In the genomic region with DNA sequence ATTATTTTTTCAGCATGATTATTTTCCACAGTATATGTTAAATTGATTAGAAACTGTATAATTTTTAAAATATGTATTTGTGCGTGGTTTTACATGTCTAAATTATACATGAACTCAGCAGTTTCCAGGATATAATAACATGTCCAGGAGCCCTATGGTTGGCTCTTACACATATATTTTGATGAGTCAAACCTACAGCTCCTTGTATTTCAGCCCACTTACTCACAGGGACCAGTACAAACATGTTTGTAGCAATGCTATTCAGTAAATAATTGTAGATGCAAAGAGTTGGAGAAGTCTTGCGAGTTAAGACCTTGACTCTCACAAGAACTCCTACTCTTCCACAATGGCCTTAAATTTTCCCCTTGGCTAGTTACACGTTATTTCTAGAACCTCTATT, we compare ENCODE assay signal across 29 cellular contexts.
A peak's percentile ranks its signal among the peaks of the same experiment; 100 is the strongest.
DNase-seq lines count a peak whose midpoint lies in the region; ATAC-seq and TF ChIP-seq lines count a peak whose summit lies in the region.
"Had no signal": no experiment of that assay in that cellular context is flagged by ENCODE, and none has a peak within 500 bp of the region (broad histone marks: within the 10 kb centered on the region; RNA-seq: fewer than 3 reads in every experiment).

No MANE protein-coding gene starts in this region.

- H3K4me1 Mint-ChIP-seq in HFFc6 (ENCODE audit: low read depth), result peaks cover 43% of the 10 kb centered on the region
- H3K4me1 Mint-ChIP-seq in activated naive CD8-positive, alpha-beta T cell treated with anti-CD3 and anti-CD28 coated beads, Interleukin-2, amount 50 U/mL, for 24 hours, result no peaks in the 10 kb centered on the region
- H3K4me1 Mint-ChIP-seq: activated CD4-positive, alpha-beta memory T cell treated with anti-CD3 and anti-CD28 coated beads, Interleukin-2, amount 10 ng/mL, durations not matched to agents 7 days and 5 days had no signal

- BruUV-seq in PC-3 (replicated peaks; lab: Mats Ljungman, UMichigan), result no TSS peak

- no peaks in the 10 kb centered on the region for H3K9me2 ChIP-seq in PC-3 (replicated peaks; ENCODE audit: low read length)

- DNase-seq in HFFc6, result peak; percentile 15
- peak; percentile 18 for DNase-seq in PC-3
- peak; percentile 79 for DNase-seq in epithelial cell of prostate (ENCODE audit: low read depth, low spot score)
- peak; percentile 69 for DNase-seq in iris pigment epithelial cell (ENCODE audit: low read depth)
- no peak for DNase-seq in activated naive CD8-positive, alpha-beta T cell treated with anti-CD3 and anti-CD28 coated beads, Interleukin-2, amount 50 U/mL, for 24 hours
- no peak for DNase-seq in effector CD8-positive, alpha-beta T cell (lab: John Stamatoyannopoulos, UW)
- DNase-seq in C1 segment of cervical spinal cord (lab: John Stamatoyannopoulos, UW), result no peak
- no peak for DNase-seq in lower lobe of right lung
- DNase-seq: activated CD4-positive, alpha-beta memory T cell treated with anti-CD3 and anti-CD28 coated beads, Interleukin-2, amount 10 ng/mL, durations not matched to agents 7 days and 5 days; activated CD4-positive, alpha-beta T cell treated with anti-CD3 and anti-CD28 coated beads for 1 hour; activated CD8-positive, alpha-beta memory T cell treated with anti-CD3 and anti-CD28 coated beads, Interleukin-2, amount 50 U/mL, for 48 hours; activated naive CD4-positive, alpha-beta T cell treated with anti-CD3 and anti-CD28 coated beads for 36 hours; amygdala; COR-L47; cortex of kidney; effector memory CD8-positive, alpha-beta T cell; H7; mesenchymal stem cell; NCI-H1048; NCI-H1694 treated with DMSO at 0.1 percent for 48 hours; NCI-H2171 treated with DMSO at 0.1 percent for 48 hours; NCI-H524 treated with DMSO at 0.1 percent for 48 hours; ovary; PC-9; SHP77; stimulated activated naive CD4-positive, alpha-beta T cell treated with Interleukin-2 at 50 U/mL for 16 hours had no signal

- no peaks in the 10 kb centered on the region; the same call in 1 of the 2 replicates for H3K27me3 Mint-ChIP-seq in HFFc6 (ENCODE audit: insufficient read depth)
- H3K27me3 Mint-ChIP-seq in activated naive CD8-positive, alpha-beta T cell treated with anti-CD3 and anti-CD28 coated beads, Interleukin-2, amount 50 U/mL, for 24 hours, result peaks cover 34% of the 10 kb centered on the region

- no peaks in the 10 kb centered on the region for H3K27me3 ChIP-seq in PC-3 (ENCODE audit: low read length)
- no peaks in the 10 kb centered on the region for H3K27me3 ChIP-seq in lower lobe of right lung (ENCODE audit: low read depth)
- H3K27me3 ChIP-seq: BLaER1 treated with 17β-estradiol and CSF1 and Interleukin-3, amounts not matched to agents 10 nM and 100 nM; ovary had no signal

- no peak overlapping the region for H3K27ac ChIP-seq in PC-3 (ENCODE audit: low read length)
- H3K27ac ChIP-seq in epithelial cell of prostate, result peak overlapping the region; percentile 65
- no peak overlapping the region for H3K27ac ChIP-seq in lower lobe of right lung
- H3K27ac ChIP-seq: BLaER1 treated with 17β-estradiol and CSF1 and Interleukin-3, amounts not matched to agents 10 nM and 100 nM; ovary; PC-9 had no signal

- H3K36me3 ChIP-seq in PC-3 (ENCODE audit: low read depth, low read length) (no peaks in the 10 kb centered on the region), lower lobe of right lung (no peaks in the 10 kb centered on the region)
- H3K36me3 ChIP-seq: BLaER1 treated with 17β-estradiol and CSF1 and Interleukin-3, amounts not matched to agents 10 nM and 100 nM; ovary had no signal

- peaks cover 10% of the 10 kb centered on the region; the same call in 1 of the 2 replicates for H3K4me1 ChIP-seq in PC-3 (ENCODE audit: insufficient read depth, low read length)
- H3K4me1 ChIP-seq in lower lobe of right lung, result no peaks in the 10 kb centered on the region
- H3K4me1 ChIP-seq: BLaER1 treated with 17β-estradiol and CSF1 and Interleukin-3, amounts not matched to agents 10 nM and 100 nM had no signal

- H3K9me3 ChIP-seq in PC-3 (ENCODE audit: low read length) (no peaks in the 10 kb centered on the region), lower lobe of right lung (no peaks in the 10 kb centered on the region)
- H3K9me3 ChIP-seq: BLaER1 treated with 17β-estradiol and CSF1 and Interleukin-3, amounts not matched to agents 10 nM and 100 nM; ovary had no signal

- no peaks in the 10 kb centered on the region for H3K79me2 ChIP-seq in PC-3 (ENCODE audit: low read length)

- TF ChIP-seq CTCF in HFFc6 (IDR thresholded peaks at IDR 0.05) (no peak), PC-3 (conservative IDR thresholded peaks at IDR 0.05; ENCODE audit: low read depth, low read length) (no peak), lower lobe of right lung (IDR thresholded peaks at IDR 0.05) (no peak)

- POLR2A ChIA-PET in PC-3 (lab: Charles Lee; ENCODE audit: unreplicated experiment), result no interaction called here

- H3K9me3 Mint-ChIP-seq in HFFc6, result no peaks in the 10 kb centered on the region
- H3K9me3 Mint-ChIP-seq in activated naive CD8-positive, alpha-beta T cell treated with anti-CD3 and anti-CD28 coated beads, Interleukin-2, amount 50 U/mL, for 24 hours, result no peaks in the 10 kb centered on the region
- H3K9me3 Mint-ChIP-seq: activated CD4-positive, alpha-beta memory T cell treated with anti-CD3 and anti-CD28 coated beads, Interleukin-2, amount 10 ng/mL, durations not matched to agents 7 days and 5 days; activated naive CD4-positive, alpha-beta T cell treated with anti-CD3 and anti-CD28 coated beads for 36 hours; effector memory CD8-positive, alpha-beta T cell; T-helper 2 cell treated with Interferon-gamma antibody and Interleukin-4, amounts not matched to agents 5 μg/mL and 100 μg/mL, for 36 hours had no signal

- H4K20me1 ChIP-seq in PC-3 (ENCODE audit: low read length), result no peaks in the 10 kb centered on the region
- H4K20me1 ChIP-seq: BLaER1 treated with 17β-estradiol and CSF1 and Interleukin-3, amounts not matched to agents 10 nM and 100 nM had no signal

- no peak overlapping the region for H3K27ac Mint-ChIP-seq in HFFc6
- H3K27ac Mint-ChIP-seq in activated naive CD8-positive, alpha-beta T cell treated with anti-CD3 and anti-CD28 coated beads, Interleukin-2, amount 50 U/mL, for 24 hours, result no peak overlapping the region
- H3K27ac Mint-ChIP-seq: activated CD4-positive, alpha-beta memory T cell treated with anti-CD3 and anti-CD28 coated beads, Interleukin-2, amount 10 ng/mL, durations not matched to agents 7 days and 5 days; activated naive CD4-positive, alpha-beta T cell treated with anti-CD3 and anti-CD28 coated beads for 36 hours; effector memory CD8-positive, alpha-beta T cell; T-helper 2 cell treated with Interferon-gamma antibody and Interleukin-4, amounts not matched to agents 5 μg/mL and 100 μg/mL, for 36 hours had no signal

- no peaks in the 10 kb centered on the region for H3K36me3 Mint-ChIP-seq in HFFc6 (ENCODE audit: low read depth)
- no peaks in the 10 kb centered on the region for H3K36me3 Mint-ChIP-seq in activated naive CD8-positive, alpha-beta T cell treated with anti-CD3 and anti-CD28 coated beads, Interleukin-2, amount 50 U/mL, for 24 hours (ENCODE audit: low read depth)

- H3K4me3 ChIP-seq in PC-3 (ENCODE audit: low read length), result no peak overlapping the region
- H3K4me3 ChIP-seq in lower lobe of right lung, result no peak overlapping the region
- H3K4me3 ChIP-seq: BLaER1 treated with 17β-estradiol and CSF1 and Interleukin-3, amounts not matched to agents 10 nM and 100 nM; ovary; PC-9 had no signal

- H3F3A ChIP-seq in PC-3 (ENCODE audit: low read length, unreplicated experiment), result no peaks in the 10 kb centered on the region

- no peak overlapping the region for H3K4me3 Mint-ChIP-seq in HFFc6
- no peak overlapping the region for H3K4me3 Mint-ChIP-seq in activated naive CD8-positive, alpha-beta T cell treated with anti-CD3 and anti-CD28 coated beads, Interleukin-2, amount 50 U/mL, for 24 hours
- H3K4me3 Mint-ChIP-seq: activated CD4-positive, alpha-beta memory T cell treated with anti-CD3 and anti-CD28 coated beads, Interleukin-2, amount 10 ng/mL, durations not matched to agents 7 days and 5 days; activated naive CD4-positive, alpha-beta T cell treated with anti-CD3 and anti-CD28 coated beads for 36 hours; effector memory CD8-positive, alpha-beta T cell; T-helper 2 cell treated with Interferon-gamma antibody and Interleukin-4, amounts not matched to agents 5 μg/mL and 100 μg/mL, for 36 hours had no signal

- ATAC-seq in PC-3 (0 out of 2 replicates have a peak, but pooled peaks have one; percentile 42), lower lobe of right lung (no peak)
- ATAC-seq in activated naive CD8-positive, alpha-beta T cell treated with anti-CD3 and anti-CD28 coated beads, Interleukin-2, amount 50 U/mL, for 24 hours, result no peak
- ATAC-seq: effector memory CD8-positive, alpha-beta T cell; left lobe of liver had no signal

- intact Hi-C loops in PC-3 (cut with micrococcal nuclease), result no loop called here
- intact Hi-C loops in lower lobe of right lung (cut with DNase I), result no loop called here

- H3K9ac ChIP-seq in PC-3 (ENCODE audit: low read length), result no peak overlapping the region
- H3K9ac ChIP-seq: BLaER1 treated with 17β-estradiol and CSF1 and Interleukin-3, amounts not matched to agents 10 nM and 100 nM had no signal

- CTCF ChIA-PET in PC-3 (lab: Charles Lee), result interaction anchor here (0.7 kb wide), 1 partner anchor 1310 kb away, joined by 3 read pairs; no protein-coding TSS in a partner anchor

- no peak overlapping the region for H2AFZ ChIP-seq in PC-3 (ENCODE audit: low read length)
- H2AFZ ChIP-seq: PC-9 had no signal

- H3K4me2 ChIP-seq in PC-3 (ENCODE audit: low read length), result no peak overlapping the region
- H3K4me2 ChIP-seq: BLaER1 treated with 17β-estradiol and CSF1 and Interleukin-3, amounts not matched to agents 10 nM and 100 nM; PC-9 had no signal

Comparison
In these comparisons a context has a peak if more than half of its experiments do, and no peak if none do; other contexts are left out.
1. DNase-seq: peak in HFFc6 (single experiment), PC-3 (single experiment), epithelial cell of prostate (single experiment) and iris pigment epithelial cell (single experiment); none in activated naive CD8-positive, alpha-beta T cell treated with anti-CD3 and anti-CD28 coated beads, Interleukin-2, amount 50 U/mL, for 24 hours (single experiment), effector CD8-positive, alpha-beta T cell (single experiment), C1 segment of cervical spinal cord (0 of 14) and lower lobe of right lung (single experiment).